8 cellular contexts compared by ENCODE assay signal in the genomic region with DNA sequence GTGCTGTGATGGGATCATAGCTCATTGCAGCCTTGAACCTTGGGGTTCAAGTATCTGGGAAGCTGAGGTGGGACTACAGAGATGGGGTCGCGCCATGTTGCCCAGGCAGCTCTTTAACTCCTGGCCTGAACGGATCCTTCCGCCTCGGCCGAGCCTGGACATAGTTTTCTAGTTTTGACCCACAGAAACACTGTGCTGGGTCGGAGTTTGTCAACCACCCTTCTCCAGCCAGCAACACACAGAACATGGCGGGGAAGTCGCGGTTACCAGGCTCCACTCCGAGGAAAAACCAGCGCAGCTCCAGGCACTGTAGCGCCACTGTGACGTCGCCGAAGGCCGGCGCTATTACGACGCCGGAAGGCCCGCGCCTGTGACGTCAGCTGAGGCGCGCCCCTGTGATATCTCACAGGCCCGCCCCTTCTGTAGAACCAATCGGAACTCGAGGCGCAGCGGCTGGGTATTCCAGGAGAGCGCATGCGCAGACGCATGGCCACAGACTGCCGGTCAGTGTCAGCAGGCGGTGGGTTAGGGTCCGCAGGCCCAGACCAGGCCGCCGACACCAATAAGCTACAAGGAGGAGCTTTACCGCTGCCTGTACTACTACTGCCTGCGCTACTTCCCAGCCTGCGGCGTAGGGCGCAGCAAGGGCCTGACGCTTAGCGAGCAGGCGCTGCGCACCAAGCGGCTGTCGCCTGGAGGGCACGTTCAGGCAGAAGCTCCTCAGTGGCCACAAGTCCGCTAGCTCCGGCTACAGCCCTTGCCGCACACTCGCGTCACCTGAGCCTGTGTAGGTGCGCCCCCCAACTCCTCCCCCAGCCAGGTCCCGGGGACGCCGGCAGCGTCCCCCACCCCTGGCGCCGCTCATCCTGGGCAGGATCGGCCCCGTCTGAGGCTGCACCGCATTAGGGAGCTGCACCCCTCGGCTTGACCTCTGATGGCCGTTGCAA.
A peak's percentile ranks its signal among the peaks of the same experiment; 100 is the strongest.
DNase-seq lines count a peak whose midpoint lies in the region; ATAC-seq and TF ChIP-seq lines count a peak whose summit lies in the region.

No MANE protein-coding gene starts in this region.

- H3K9me3 Mint-ChIP-seq in HFFc6 = no peaks in the 10 kb centered on the region
- H3K9me3 Mint-ChIP-seq in activated naive CD4-positive, alpha-beta T cell treated with anti-CD3 and anti-CD28 coated beads, Interleukin-2, amount 50 U/mL, for 72 hours = no peaks in the 10 kb centered on the region

- peak; percentile 98 for TF ChIP-seq POLR2A in NB4 (IDR thresholded peaks at IDR 0.05; ENCODE audit: extremely low read depth, insufficient read length)

- DNase-seq in HFFc6 = peak; percentile 96
- peak; percentile 99 for DNase-seq in NB4 (ENCODE audit: low read depth)
- DNase-seq in SK-N-MC (ENCODE audit: low read depth, low spot score) = peak; percentile 65
- DNase-seq in activated naive CD4-positive, alpha-beta T cell treated with anti-CD3 and anti-CD28 coated beads, Interleukin-2, amount 50 U/mL, for 72 hours (ENCODE audit: low spot score in 2 of 2) = peak; percentile 94 to 98
- peak; percentile 97 for DNase-seq in glomerular visceral epithelial cell (ENCODE audit: extremely low spot score)
- peak; percentile 99 for DNase-seq in osteoblast (ENCODE audit: insufficient read length, low spot score, missing footprints)

- peak overlapping the region; percentile 100 for H2AFZ ChIP-seq in osteoblast (ENCODE audit: low read length)

- WGBS in thymus = under 1% methylated on average over 68 of the region's 68 CpGs

- H3K4me3 Mint-ChIP-seq in HFFc6 = peak overlapping the region; percentile 90

- H3K27me3 ChIP-seq in osteoblast (ENCODE audit: insufficient read depth, low read length) = no peaks in the 10 kb centered on the region
- H3K27me3 ChIP-seq in thymus (ENCODE audit: control insufficient read depth, insufficient read depth) = no peaks in the 10 kb centered on the region

- peak overlapping the region; percentile 75 for H3K4me3 ChIP-seq in GM08714 (ENCODE audit: low read length)
- H3K4me3 ChIP-seq in NB4 (ENCODE audit: low read depth, low read length) = peak overlapping the region; percentile 86
- peak overlapping the region; percentile 92 for H3K4me3 ChIP-seq in SK-N-MC
- peak overlapping the region; percentile 96 for H3K4me3 ChIP-seq in osteoblast (ENCODE audit: insufficient read depth, low read length)
- H3K4me3 ChIP-seq in thymus (ENCODE audit: low read length) = peak overlapping the region; percentile 69

- no peaks in the 10 kb centered on the region for H3K79me2 ChIP-seq in osteoblast (ENCODE audit: insufficient read depth, low read length)

- H3K9ac ChIP-seq in SK-N-MC (ENCODE audit: insufficient read length) = peak overlapping the region; percentile 85

- TF ChIP-seq CTCF in HFFc6 (IDR thresholded peaks at IDR 0.05) (peak; percentile 47), NB4 (IDR thresholded peaks at IDR 0.05; ENCODE audit: low read depth, low read length) (no peak), osteoblast (IDR thresholded peaks at IDR 0.05; ENCODE audit: extremely low read depth, low read depth, low read length) (no peak)

- ATAC-seq in activated naive CD4-positive, alpha-beta T cell treated with anti-CD3 and anti-CD28 coated beads, Interleukin-2, amount 50 U/mL, for 72 hours = peak; percentile 97 to 99

- H3K9me3 ChIP-seq in SK-N-MC (ENCODE audit: low read depth, low read length) = no peaks in the 10 kb centered on the region
- H3K9me3 ChIP-seq in osteoblast (ENCODE audit: low read depth, low read length) = no peaks in the 10 kb centered on the region
- H3K9me3 ChIP-seq in thymus (ENCODE audit: control insufficient read depth) = no peaks in the 10 kb centered on the region

- H3K27me3 Mint-ChIP-seq in HFFc6 (ENCODE audit: insufficient read depth) = no peaks in the 10 kb centered on the region; the same call in 1 of the 2 replicates

- H3K27ac ChIP-seq in SK-N-MC = peak overlapping the region; percentile 87
- H3K27ac ChIP-seq in osteoblast (ENCODE audit: low read depth, low read length) = peak overlapping the region; percentile 98
- peak overlapping the region; percentile 92 for H3K27ac ChIP-seq in thymus (ENCODE audit: low read depth)

- H4K20me1 ChIP-seq in osteoblast (ENCODE audit: insufficient read depth, low read length) = no peaks in the 10 kb centered on the region

- H3K36me3 Mint-ChIP-seq in HFFc6 (ENCODE audit: low read depth) = no peaks in the 10 kb centered on the region
- H3K36me3 Mint-ChIP-seq in activated naive CD4-positive, alpha-beta T cell treated with anti-CD3 and anti-CD28 coated beads, Interleukin-2, amount 50 U/mL, for 72 hours = peaks cover 5 to 6% of the 10 kb centered on the region in 2 donors

- H3K27ac Mint-ChIP-seq in HFFc6 = peak overlapping the region; percentile 98
- H3K27ac Mint-ChIP-seq in activated naive CD4-positive, alpha-beta T cell treated with anti-CD3 and anti-CD28 coated beads, Interleukin-2, amount 50 U/mL, for 72 hours = peak overlapping the region; percentile 92 to 98

- H3K4me2 ChIP-seq in osteoblast (ENCODE audit: insufficient read depth, low read length) = peak overlapping the region; percentile 81

- peaks cover 5% of the 10 kb centered on the region; the same call in 1 of the 2 replicates for H3K4me1 Mint-ChIP-seq in HFFc6 (ENCODE audit: low read depth)

- H3K36me3 ChIP-seq in SK-N-MC (ENCODE audit: insufficient read depth, low read length) (no peaks in the 10 kb centered on the region), osteoblast (ENCODE audit: insufficient read depth, low read length) (no peaks in the 10 kb centered on the region), thymus (ENCODE audit: control insufficient read depth, insufficient read depth) (no peaks in the 10 kb centered on the region)

- peaks cover 3% of the 10 kb centered on the region for H3K4me1 ChIP-seq in osteoblast (ENCODE audit: insufficient read depth, low read length)
- peaks cover 5% of the 10 kb centered on the region for H3K4me1 ChIP-seq in thymus (ENCODE audit: control insufficient read depth, insufficient read depth, low read length)

Comparison
In these comparisons a context has a peak if more than half of its experiments do, and no peak if none do; other contexts are left out.
1. Peak in every context shown above with its lines: DNase-seq, ATAC-seq, H3K4me3 ChIP-seq and H3K27ac ChIP-seq.